ENCODE assay signal across 1 cellular context in the genomic region with DNA sequence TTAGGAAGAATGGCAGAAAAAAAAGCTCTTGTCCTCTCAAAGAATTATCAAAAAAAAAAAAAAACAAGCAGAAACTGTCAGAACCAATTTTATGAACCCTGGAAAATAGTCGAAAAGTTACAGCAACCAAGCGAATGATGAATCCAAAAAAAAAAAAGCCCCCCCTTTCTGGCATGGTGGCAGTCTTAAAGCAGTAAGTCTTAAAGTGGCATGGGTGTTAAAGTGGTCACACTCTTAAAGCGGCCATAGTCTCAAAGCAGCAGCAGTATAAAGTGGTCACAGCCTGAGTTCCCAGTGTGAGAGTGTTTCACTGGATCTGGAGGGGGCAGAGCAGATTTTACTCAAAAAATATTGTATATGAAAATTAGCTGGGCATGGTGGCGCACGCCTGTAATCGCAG.
"Had no signal": no experiment of that assay in that cellular context is flagged by ENCODE, and none has a peak within 500 bp of the region (broad histone marks: within the 10 kb centered on the region; RNA-seq: fewer than 3 reads in every experiment).

No MANE protein-coding gene starts in this region.

- ATAC-seq: GM12878 had no signal

- H3K4me3 ChIP-seq: GM12878 had no signal
